In genomic region chr2:155975734-155976133, GRCh38 we compare ENCODE assay signal across 1 cellular context.
TF ChIP-seq lines count a peak whose summit lies in the region.

No MANE protein-coding gene starts in this region.

TF ChIP-seq in HepG2, 621 proteins besides CTCF, POLR2A, EP300 and RAD21 (continued from another document):
- TF ChIP-seq ZNF800 (CRISPR knock-in tag; IDR thresholded peaks at IDR 0.05) (no peak), ZNF710 (CRISPR knock-in tag; IDR thresholded peaks at IDR 0.05; ENCODE audit: borderline replicate concordance) (peak; percentile 37; the same call in 1 of the 2 replicates), SOX13 (IDR thresholded peaks at IDR 0.05) (0 out of 2 replicates have a peak, but pooled peaks have one; percentile 27), SOX13 (CRISPR knock-in tag; conservative IDR thresholded peaks at IDR 0.05 in 1 of 2, IDR thresholded peaks at IDR 0.05 in 1 of 2) (peak in 1 of 2 experiments; percentile 92; a peak in 2 of 4 replicates), PATZ1 (CRISPR knock-in tag; IDR thresholded peaks at IDR 0.05) (peak; percentile 60), ZNF430 (CRISPR knock-in tag; IDR thresholded peaks at IDR 0.05) (0 out of 2 replicates have a peak, but pooled peaks have one; percentile 28), ZNF20 (CRISPR knock-in tag; IDR thresholded peaks at IDR 0.05) (no peak), HNF4G (IDR thresholded peaks at IDR 0.05; ENCODE audit: borderline replicate concordance, low read depth, low read length) (peak; percentile 97), HNF4G (CRISPR knock-in tag; IDR thresholded peaks at IDR 0.05; ENCODE audit: borderline replicate concordance, low read depth) (peak; percentile 88; the same call in 1 of the 2 replicates), ASH2L (IDR thresholded peaks at IDR 0.05; ENCODE audit: insufficient read length, low read depth, low read length) (peak; percentile 54), ATF1 (CRISPR knock-in tag; IDR thresholded peaks at IDR 0.05) (no peak), ZNF792 (CRISPR knock-in tag; IDR thresholded peaks at IDR 0.05) (peak; percentile 76), HCFC1 (IDR thresholded peaks at IDR 0.05; ENCODE audit: low read depth, low read length) (no peak), ZMYM3 (CRISPR knock-in tag; IDR thresholded peaks at IDR 0.05) (no peak; the same call in 1 of the 2 replicates), BCL6 (CRISPR knock-in tag; IDR thresholded peaks at IDR 0.05) (peak; percentile 61; the same call in 1 of the 2 replicates), POGZ (CRISPR knock-in tag; IDR thresholded peaks at IDR 0.05) (peak; percentile 94), MIXL1 (CRISPR knock-in tag; IDR thresholded peaks at IDR 0.05) (peak; percentile 83), SAP130 (CRISPR knock-in tag; IDR thresholded peaks at IDR 0.05; ENCODE audit: low read depth) (peak; percentile 70), ZNF124 (CRISPR knock-in tag; IDR thresholded peaks at IDR 0.05) (peak; percentile 73; the same call in 1 of the 2 replicates), ZNF512 (CRISPR knock-in tag; IDR thresholded peaks at IDR 0.05) (0 out of 2 replicates have a peak, but pooled peaks have one; percentile 48), IRF2 (CRISPR knock-in tag; IDR thresholded peaks at IDR 0.05) (peak; percentile 66), KLF12 (CRISPR knock-in tag; IDR thresholded peaks at IDR 0.05; ENCODE audit: borderline replicate concordance) (no peak)
